Comparison of ENCODE assay signal across 20 cellular contexts in the genomic region with DNA sequence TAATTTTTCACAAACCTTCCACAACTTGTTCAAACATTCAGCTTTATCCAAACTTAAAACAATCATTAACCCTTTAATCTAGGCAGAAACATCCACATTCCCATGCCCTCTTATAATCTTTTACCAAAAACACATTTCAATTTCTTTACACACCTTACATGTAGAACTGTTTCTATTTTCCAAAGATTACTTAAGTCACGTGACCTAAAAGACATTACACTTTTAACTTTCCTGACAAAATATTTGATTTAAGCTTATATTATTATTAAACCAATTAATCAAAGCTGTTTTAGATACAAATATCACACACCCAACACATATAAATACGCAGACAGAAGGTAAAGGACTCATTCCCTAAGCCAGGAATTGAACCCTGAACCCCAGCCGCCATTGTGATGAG. TPM values are rescaled to one million over a fixed set of nuclear protein-coding genes. Genes with fewer than 3 reads are reported as not detected.
DNase-seq lines count a peak whose midpoint lies in the region; ATAC-seq, FAIRE-seq and TF ChIP-seq lines count a peak whose summit lies in the region.
"Had no signal": no experiment of that assay in that cellular context is flagged by ENCODE, and none has a peak within 500 bp of the region (broad histone marks: within the 10 kb centered on the region; RNA-seq: fewer than 3 reads in every experiment).

No MANE protein-coding gene starts in this region.

- no peak for TF ChIP-seq EP300 in GM12878 (IDR thresholded peaks at IDR 0.05; ENCODE audit: borderline replicate concordance in 1 of 2, control insufficient read depth in 1 of 2, low read depth in 2 of 2, low read length in 2 of 2)

- 90% methylated on average over 3 of the region's 3 CpGs for whole genome bisulfite sequencing in GM12878 (ENCODE audit: insufficient coverage, insufficient replicate concordance, low lambda C conversion rate, missing lambda C conversion rate)

- H3K9me3 ChIP-seq in GM12878 (replicated peaks; ENCODE audit: control insufficient read depth, insufficient read depth, low read length) = no peaks in the 10 kb centered on the region; the same call in 2 of the 3 replicates
- H3K9me3 ChIP-seq: BE2C had no signal

- ATAC-seq in GM12878 (no peak), GM21381 (IDR thresholded peaks at IDR 0.05; ENCODE audit: unreplicated experiment) (no peak)
- ATAC-seq: HCT116 had no signal

- TF ChIP-seq CTCF in D721Med (IDR thresholded peaks at IDR 0.05; ENCODE audit: insufficient read depth, missing control alignments) = no peak
- no peak for TF ChIP-seq CTCF in GM12878 (IDR thresholded peaks at IDR 0.05 in 2 of 3, conservative IDR thresholded peaks at IDR 0.05 in 1 of 3; ENCODE audit: control insufficient read depth in 2 of 3, extremely low read depth in 1 of 3, insufficient read depth in 1 of 3, low read depth in 3 of 3, low read length in 3 of 3)
- TF ChIP-seq CTCF in endothelial cell (IDR thresholded peaks at IDR 0.05; ENCODE audit: unreplicated experiment) = no peak
- TF ChIP-seq CTCF in type B pancreatic cell (conservative IDR thresholded peaks at IDR 0.05) = no peak

- H3K9ac ChIP-seq in GM12878 (ENCODE audit: control insufficient read depth, insufficient read depth, low read length) = no peak overlapping the region
- H3K9ac ChIP-seq: BLaER1 treated with 17β-estradiol and CSF1 and Interleukin-3, amounts not matched to agents 10 nM and 100 nM; GM23248 had no signal

- in situ Hi-C loops in GM12878 (cut with MboI) = no loop called here

- FAIRE-seq in D721Med (lab: Jason Lieb, UNC) (peak; percentile 21), GM12878 (lab: Jason Lieb, UNC) (no peak)
- FAIRE-seq: GM12892, H1 had no signal

- H3K27me3 Mint-ChIP-seq in endothelial cell (ENCODE audit: unreplicated experiment) = no peaks in the 10 kb centered on the region
- no peaks in the 10 kb centered on the region for H3K27me3 Mint-ChIP-seq in type B pancreatic cell
- H3K27me3 Mint-ChIP-seq: CD4-positive, alpha-beta T cell had no signal

- no peak for DNase-seq in D721Med (ENCODE audit: insufficient read length, low spot score)
- DNase-seq in GM12878 (ENCODE audit: low read depth, low spot score) = no peak
- DNase-seq in endothelial cell (ENCODE audit: low spot score) = no peak
- DNase-seq in activated effector memory CD4-positive, alpha-beta T cell treated with Interleukin-2 at 50 U/mL for 16 hours = no peak
- no peak for DNase-seq in type B pancreatic cell (ENCODE audit: extremely low spot score, unreplicated experiment)
- DNase-seq: AML-193; BE2C; CD4-positive, alpha-beta T cell; CD8-positive, alpha-beta memory T cell; DMS53; DMS79 treated with DMSO at 0.1 percent for 48 hours; GF-D8; GM23248; H9 had no signal

- H3K4me1 ChIP-seq in GM12878 (ENCODE audit: control insufficient read depth, insufficient read depth, low read length) = no peaks in the 10 kb centered on the region
- H3K4me1 ChIP-seq: BE2C; BLaER1 treated with 17β-estradiol and CSF1 and Interleukin-3, amounts not matched to agents 10 nM and 100 nM had no signal

- BruUV-seq in GM12878 (replicated peaks; lab: Mats Ljungman, UMichigan) = no TSS peak

- TF ChIP-seq POLR2A in GM12878 (IDR thresholded peaks at IDR 0.05; ENCODE audit: low read depth, low read length) = no peak

- peaks cover 24% of the 10 kb centered on the region for H3K36me3 Mint-ChIP-seq in endothelial cell (ENCODE audit: low read depth, unreplicated experiment)
- H3K36me3 Mint-ChIP-seq in type B pancreatic cell = no peaks in the 10 kb centered on the region
- H3K36me3 Mint-ChIP-seq: CD14-positive monocyte had no signal

- POLR2A ChIA-PET in GM12878 (lab: Charles Lee) = no interaction called here

- CTCF ChIA-PET in GM12878 (lab: Yijun Ruan, JAX) = no interaction called here

- no peaks in the 10 kb centered on the region for H3K27me3 ChIP-seq in GM12878 (replicated peaks in 1 of 2; ENCODE audit: control insufficient read depth in 2 of 2, insufficient read depth in 2 of 2, low read length in 1 of 2)
- H3K27me3 ChIP-seq: BLaER1 treated with 17β-estradiol and CSF1 and Interleukin-3, amounts not matched to agents 10 nM and 100 nM had no signal

- no peak for TF ChIP-seq RAD21 in GM12878 (IDR thresholded peaks at IDR 0.05; ENCODE audit: insufficient read depth, low read depth, low read length)

- H3K4me3 ChIP-seq in GM12878 = no peak overlapping the region
- H3K4me3 ChIP-seq: BLaER1 treated with 17β-estradiol and CSF1 and Interleukin-3, amounts not matched to agents 10 nM and 100 nM; GM23248 had no signal

- RAD21 ChIA-PET in GM12878 (lab: Charles Lee; ENCODE audit: unreplicated experiment) = no interaction called here

- peaks cover 8% of the 10 kb centered on the region for H3K4me1 Mint-ChIP-seq in endothelial cell (ENCODE audit: unreplicated experiment)
- no peaks in the 10 kb centered on the region for H3K4me1 Mint-ChIP-seq in type B pancreatic cell (ENCODE audit: unreplicated experiment)
- H3K4me1 Mint-ChIP-seq: CD14-positive monocyte; CD8-positive, alpha-beta memory T cell had no signal

- no peak overlapping the region for H3K27ac ChIP-seq in GM12878 (ENCODE audit: control insufficient read depth, insufficient read depth)
- H3K27ac ChIP-seq: BLaER1 treated with 17β-estradiol and CSF1 and Interleukin-3, amounts not matched to agents 10 nM and 100 nM; GM23248 had no signal

- peak overlapping the region; percentile 38 for H3K4me3 Mint-ChIP-seq in endothelial cell (ENCODE audit: unreplicated experiment)
- H3K4me3 Mint-ChIP-seq in type B pancreatic cell = no peak overlapping the region
- H3K4me3 Mint-ChIP-seq: CD14-positive monocyte; CD4-positive, alpha-beta T cell; CD8-positive, alpha-beta memory T cell; H9 had no signal

- no peak overlapping the region for H3K4me2 ChIP-seq in GM12878 (ENCODE audit: control insufficient read depth, insufficient read depth)
- H3K4me2 ChIP-seq: BLaER1 treated with 17β-estradiol and CSF1 and Interleukin-3, amounts not matched to agents 10 nM and 100 nM had no signal

- no peak overlapping the region for H2AFZ ChIP-seq in GM12878 (ENCODE audit: control insufficient read depth, low read depth, low read length)
- H2AFZ ChIP-seq: GM23248 had no signal

- H3K79me2 ChIP-seq in GM12878 (ENCODE audit: control insufficient read depth, insufficient read depth, low read length) = no peaks in the 10 kb centered on the region

- H3K36me3 ChIP-seq in GM12878 (ENCODE audit: control insufficient read depth in 2 of 2, insufficient read depth in 2 of 2, low read length in 1 of 2) = no peaks in the 10 kb centered on the region
- H3K36me3 ChIP-seq: BE2C; BLaER1 treated with 17β-estradiol and CSF1 and Interleukin-3, amounts not matched to agents 10 nM and 100 nM had no signal

- H3K9me3 Mint-ChIP-seq in endothelial cell (ENCODE audit: unreplicated experiment) (peaks cover 15% of the 10 kb centered on the region), type B pancreatic cell (peaks cover 15% of the 10 kb centered on the region)

- H4K20me1 ChIP-seq in GM12878 (ENCODE audit: control insufficient read depth, insufficient read depth) = no peaks in the 10 kb centered on the region
- H4K20me1 ChIP-seq: BLaER1 treated with 17β-estradiol and CSF1 and Interleukin-3, amounts not matched to agents 10 nM and 100 nM had no signal

- SMC1A ChIA-PET in GM12878 (lab: Charles Lee; ENCODE audit: uncharacterized antibody, unreplicated experiment) = no interaction called here

- H3K27ac Mint-ChIP-seq in endothelial cell (ENCODE audit: unreplicated experiment) (no peak overlapping the region), type B pancreatic cell (no peak overlapping the region)
- H3K27ac Mint-ChIP-seq: CD14-positive monocyte; CD4-positive, alpha-beta T cell; CD8-positive, alpha-beta memory T cell; H9 had no signal

- intact Hi-C loops in GM12878 (cut with micrococcal nuclease; ENCODE audit: unreplicated experiment) = no loop called here

TF ChIP-seq in GM12878, 131 proteins besides CTCF, POLR2A, EP300 and RAD21:
- TF ChIP-seq RAD51 (IDR thresholded peaks at IDR 0.05) (peak; percentile 59; the same call in 1 of the 2 replicates), STAT3 (IDR thresholded peaks at IDR 0.05; ENCODE audit: low read depth, low read length) (no peak)

RNA-seq across cellular contexts. Expression of gene MRPS30, which starts 21.0 kb away (rescaled TPM):
- 186 and 201 TPM in 2 replicates for total RNA-seq in GM12878 (2013; cell fraction: nucleolus; rRNA removed)
- total RNA-seq in GM12878 (2014; rRNA removed) (93.8 and 99.2 TPM in 2 replicates), GM12878 (2014; rRNA removed; fragmentation: Illumina TruSeq; extraction: Trizol) (60.6 and 61.7 TPM in 2 replicates), GM12878 (2021) (51.9 and 53.3 TPM in 2 replicates), endothelial cell (ENCODE audit: unreplicated experiment) (27.6 TPM), type B pancreatic cell (ENCODE audit: low replicate concordance) (50.1 and 52.9 TPM in 2 replicates)
- polyA plus RNA-seq in GM12878 (2011; ENCODE audit: low read depth) = 21.4 TPM
- polyA plus RNA-seq in GM12878 (2011; rRNA removed) (84.5 and 121 TPM in 2 replicates), GM12878 (2014; fragmentation: Illumina TruSeq; extraction: Trizol) (60.4 and 68.7 TPM in 2 replicates), GM12878 (2014; fragmentation: Nextera tagmentation; extraction: Ambion mirVana) (10 to 100 TPM; 18.5 to 19.8 TPM), GM12878 (2014; rRNA removed) (60.5 and 61.8 TPM in 2 replicates), GM12878 (2016; fragmentation: Nextera tagmentation; extraction: Ambion mirVana) (10 to 100 TPM; 68.8 to 74.8 TPM)
- 56.8 and 64.3 TPM in 2 replicates for polyA plus RNA-seq in GM12878 (2011; cell fraction: cytosol; rRNA removed)
- polyA plus RNA-seq in GM12878 (2011; cell fraction: nucleus; rRNA removed) = 44.7 and 51.3 TPM in 2 replicates
- 35.7 and 43.8 TPM in 2 replicates for polyA plus RNA-seq in GM12878 (2012)
- 57.2 and 63.4 TPM in 2 replicates for polyA minus RNA-seq in GM12878 (2011; rRNA and poly(A)+ RNA removed)
- polyA minus RNA-seq in GM12878 (2011; cell fraction: cytosol; rRNA and poly(A)+ RNA removed) = 38.1 and 41.1 TPM in 2 replicates
- polyA minus RNA-seq in GM12878 (2011; cell fraction: nucleus; rRNA and poly(A)+ RNA removed) = 99.6 and 157 TPM in 2 replicates
